ENCODE assay signal across 24 cellular contexts in genomic region chr18:2910751-2911425, GRCh38.
DNase-seq lines count a peak whose midpoint lies in the region; ATAC-seq and TF ChIP-seq lines count a peak whose summit lies in the region.
"Had no signal": no experiment of that assay in that cellular context is flagged by ENCODE, and none has a peak within 500 bp of the region (broad histone marks: within the 10 kb centered on the region; RNA-seq: fewer than 3 reads in every experiment).

No MANE protein-coding gene starts in this region.

- H3K9me3 Mint-ChIP-seq in activated T-cell treated with anti-CD3 and anti-CD28 coated beads, Interleukin-2, amount 50 U/mL, for 72 hours, result no peaks in the 10 kb centered on the region
- H3K9me3 Mint-ChIP-seq in Caco-2 (ENCODE audit: unreplicated experiment), result no peaks in the 10 kb centered on the region
- H3K9me3 Mint-ChIP-seq in central memory CD8-positive, alpha-beta T cell, result no peaks in the 10 kb centered on the region
- H3K9me3 Mint-ChIP-seq in nephron progenitor cell, result no peaks in the 10 kb centered on the region
- H3K9me3 Mint-ChIP-seq: neural progenitor cell had no signal

- no peak for TF ChIP-seq CTCF in Caco-2 (IDR thresholded peaks at IDR 0.05; ENCODE audit: insufficient read depth in 1 of 2, low read depth in 1 of 2, low read length in 1 of 2, severe bottlenecking in 1 of 2, unreplicated experiment in 1 of 2)
- TF ChIP-seq CTCF in nephron progenitor cell (IDR thresholded peaks at IDR 0.05), result no peak

- H3K4me3 Mint-ChIP-seq in activated T-cell treated with anti-CD3 and anti-CD28 coated beads, Interleukin-2, amount 50 U/mL, for 72 hours, result no peak overlapping the region
- H3K4me3 Mint-ChIP-seq in Caco-2 (ENCODE audit: unreplicated experiment) (no peak overlapping the region), nephron progenitor cell (no peak overlapping the region)
- no peak overlapping the region for H3K4me3 Mint-ChIP-seq in central memory CD8-positive, alpha-beta T cell
- H3K4me3 Mint-ChIP-seq: neural progenitor cell had no signal

- no peak for ATAC-seq in activated T-cell treated with anti-CD3 and anti-CD28 coated beads, Interleukin-2, amount 50 U/mL, for 72 hours (replicated peaks in 1 of 2)
- ATAC-seq in central memory CD8-positive, alpha-beta T cell (replicated peaks; ENCODE audit: extremely low read depth, poor library complexity, severe bottlenecking), result no peak
- ATAC-seq: mucosa of descending colon, psoas muscle had no signal

- H3K27ac Mint-ChIP-seq in activated T-cell treated with anti-CD3 and anti-CD28 coated beads, Interleukin-2, amount 50 U/mL, for 72 hours, result peak overlapping the region; percentile 30
- H3K27ac Mint-ChIP-seq in Caco-2 (ENCODE audit: unreplicated experiment), result peak overlapping the region; percentile 20
- peak overlapping the region; percentile 73 for H3K27ac Mint-ChIP-seq in central memory CD8-positive, alpha-beta T cell (ENCODE audit: low read depth)
- no peak overlapping the region for H3K27ac Mint-ChIP-seq in nephron progenitor cell
- H3K27ac Mint-ChIP-seq: neural progenitor cell had no signal

- peaks cover 5% of the 10 kb centered on the region for H3K36me3 ChIP-seq in Caco-2 (ENCODE audit: control insufficient read depth, insufficient read depth, low read length)
- H3K36me3 ChIP-seq: BE2C, neural progenitor cell had no signal

- CTCF ChIA-PET in Caco-2 (lab: Charles Lee), result no interaction called here

- intact Hi-C loops in Caco-2 (cut with micrococcal nuclease; ENCODE audit: unreplicated experiment), result no loop called here

- peaks cover 0 to 8% of the 10 kb centered on the region in 2 donors for H3K36me3 Mint-ChIP-seq in activated T-cell treated with anti-CD3 and anti-CD28 coated beads, Interleukin-2, amount 50 U/mL, for 72 hours (ENCODE audit: insufficient read depth in 2 of 2)
- H3K36me3 Mint-ChIP-seq in Caco-2 (ENCODE audit: insufficient read depth, unreplicated experiment) (peaks cover 74% of the 10 kb centered on the region), nephron progenitor cell (ENCODE audit: low read depth) (peaks cover 27% of the 10 kb centered on the region)
- peaks cover 9% of the 10 kb centered on the region for H3K36me3 Mint-ChIP-seq in central memory CD8-positive, alpha-beta T cell (ENCODE audit: insufficient read depth)

- H3K27me3 Mint-ChIP-seq in activated T-cell treated with anti-CD3 and anti-CD28 coated beads, Interleukin-2, amount 50 U/mL, for 72 hours (ENCODE audit: low read depth), result no peaks in the 10 kb centered on the region
- H3K27me3 Mint-ChIP-seq in Caco-2 (ENCODE audit: insufficient read depth, unreplicated experiment), result no peaks in the 10 kb centered on the region
- H3K27me3 Mint-ChIP-seq in central memory CD8-positive, alpha-beta T cell, result no peaks in the 10 kb centered on the region
- H3K27me3 Mint-ChIP-seq in nephron progenitor cell (ENCODE audit: low read depth, poor library complexity), result peaks cover 12% of the 10 kb centered on the region

- no peak overlapping the region for H3K4me3 ChIP-seq in Caco-2 (ENCODE audit: low read depth, low read length)
- H3K4me3 ChIP-seq: lung, mucosa of descending colon, neural progenitor cell, psoas muscle, SJCRH30 had no signal

- no peaks in the 10 kb centered on the region for H3K27me3 ChIP-seq in Caco-2 (replicated peaks; ENCODE audit: control insufficient read depth, insufficient read depth, low read length)
- H3K27me3 ChIP-seq: BE2C, SJCRH30 had no signal

- H3K4me1 Mint-ChIP-seq in activated T-cell treated with anti-CD3 and anti-CD28 coated beads, Interleukin-2, amount 50 U/mL, for 72 hours (ENCODE audit: low read depth), result peaks cover 17% of the 10 kb centered on the region
- H3K4me1 Mint-ChIP-seq in Caco-2 (ENCODE audit: low read depth, unreplicated experiment) (peaks cover 8% of the 10 kb centered on the region), nephron progenitor cell (peaks cover 49% of the 10 kb centered on the region)
- H3K4me1 Mint-ChIP-seq in central memory CD8-positive, alpha-beta T cell, result peaks cover 17% of the 10 kb centered on the region

- no TSS peak for BruUV-seq in Caco-2 (replicated peaks; lab: Mats Ljungman, UMichigan)

- DNase-seq in activated T-cell treated with anti-CD3 and anti-CD28 coated beads, Interleukin-2, amount 50 U/mL, for 72 hours, result no peak
- no peak for DNase-seq in activated T-cell treated with anti-CD3 and anti-CD28 coated beads, Interleukin-2, amount 50 U/mL, for 1 hour
- DNase-seq in Caco-2, result no peak
- DNase-seq in central memory CD8-positive, alpha-beta T cell (ENCODE audit: low spot score in 2 of 2), result no peak
- DNase-seq in stimulated activated CD8-positive, alpha-beta memory T cell treated with anti-CD3 and anti-CD28 coated beads, Interleukin-4, amount 100 ng/mL, for 48 hours, result peak; percentile 21
- no peak for DNase-seq in UCSD-AML1 (lab: John Stamatoyannopoulos, UW; ENCODE audit: unreplicated experiment)
- DNase-seq in nephron progenitor cell, result no peak
- no peak for DNase-seq in activated gamma-delta T cell (lab: John Stamatoyannopoulos, UW)
- DNase-seq: activated CD4-positive, alpha-beta T cell treated with anti-CD3 and anti-CD28 coated beads for 1 hour; activated gamma-delta T cell treated with Interleukin-2 at 50 U/mL for 16 hours; aorta; BE2C; caudate nucleus; H7; kidney glomerular epithelial cell; mucosa of descending colon; NCI-H1105; NCI-H1930; NCI-H69; psoas muscle; SJCRH30; substantia nigra had no signal

- no peaks in the 10 kb centered on the region for H3K9me3 ChIP-seq in Caco-2
- H3K9me3 ChIP-seq: BE2C, mucosa of descending colon, psoas muscle, SJCRH30 had no signal

- H3K4me1 ChIP-seq in Caco-2, result 0 out of 2 replicates have a peak, but pooled peaks cover 7% of the 10 kb centered on the region
- H3K4me1 ChIP-seq: BE2C, psoas muscle, SJCRH30 had no signal

- POLR2A ChIA-PET in Caco-2 (lab: Charles Lee), result no interaction called here
